Comparison of ENCODE assay signal across 22 cellular contexts in the genomic region with DNA sequence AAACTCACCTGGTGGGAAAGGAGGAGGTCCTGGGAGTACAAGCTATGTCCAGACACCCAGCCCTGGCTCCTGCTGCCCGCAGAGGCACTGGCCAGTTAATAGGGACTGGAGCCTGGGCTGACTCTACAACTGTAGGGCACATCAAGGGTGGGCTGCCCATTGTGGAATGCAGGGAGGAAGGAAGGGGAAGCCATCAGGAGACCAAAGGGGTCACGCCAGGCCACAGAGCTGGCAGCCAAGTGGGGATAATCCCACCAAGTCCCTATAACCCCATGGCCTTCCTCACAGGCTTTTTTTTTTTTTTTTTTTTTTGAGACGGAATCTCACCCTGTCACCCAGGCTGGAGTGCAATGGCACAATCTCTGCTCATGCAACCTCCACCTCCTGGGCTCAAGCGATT. TPM values are rescaled to one million over a fixed set of nuclear protein-coding genes. Genes with fewer than 3 reads are reported as not detected.
"Had no signal": no experiment of that assay in that cellular context is flagged by ENCODE, and none has a peak within 500 bp of the region (broad histone marks: within the 10 kb centered on the region; RNA-seq: fewer than 3 reads in every experiment).

No MANE protein-coding gene starts in this region.

- H3K36me3 Mint-ChIP-seq: natural killer cell treated with Interleukin-12 subunit alpha and Interleukin-12 subunit beta and Interleukin-15 and Interleukin-18, amount 100 ng/mL, for 72 hours; neural progenitor cell; stimulated activated effector memory CD8-positive, alpha-beta T cell treated with anti-CD3 and anti-CD28 coated beads, Interleukin-12 subunit alpha, Interleukin-12 subunit beta, amount 100 ng/mL, for 72 hours had no signal

- H2AFZ ChIP-seq: neural progenitor cell had no signal

- H3K9me3 Mint-ChIP-seq: natural killer cell treated with Interleukin-12 subunit alpha and Interleukin-12 subunit beta and Interleukin-15 and Interleukin-18, amount 100 ng/mL, for 72 hours; neural progenitor cell; stimulated activated effector memory CD8-positive, alpha-beta T cell treated with anti-CD3 and anti-CD28 coated beads, Interleukin-12 subunit alpha, Interleukin-12 subunit beta, amount 100 ng/mL, for 72 hours; stimulated activated naive CD8-positive, alpha-beta T cell treated with anti-CD3 and anti-CD28 coated beads, Interleukin-15, Interleukin-2, amounts not matched to agents 100 ng/mL and 50 ng/mL, for 24 hours had no signal

- DNase-seq: effector CD8-positive, alpha-beta T cell; kidney glomerular epithelial cell; mesenchymal stem cell; stimulated activated CD4-positive, alpha-beta T cell treated with anti-CD3 and anti-CD28 coated beads, Interleukin-4, amount 100 ng/mL, for 1 hour; stimulated activated CD8-positive, alpha-beta memory T cell treated with anti-CD3 and anti-CD28 coated beads, Interleukin-4, amount 100 ng/mL, for 48 hours had no signal

- H3K4me3 Mint-ChIP-seq: natural killer cell treated with Interleukin-12 subunit alpha and Interleukin-12 subunit beta and Interleukin-15 and Interleukin-18, amount 100 ng/mL, for 72 hours; neural progenitor cell; stimulated activated effector memory CD8-positive, alpha-beta T cell treated with anti-CD3 and anti-CD28 coated beads, Interleukin-12 subunit alpha, Interleukin-12 subunit beta, amount 100 ng/mL, for 72 hours; stimulated activated naive CD8-positive, alpha-beta T cell treated with anti-CD3 and anti-CD28 coated beads, Interleukin-15, Interleukin-2, amounts not matched to agents 100 ng/mL and 50 ng/mL, for 24 hours had no signal

- FAIRE-seq: endometrium, frontal cortex, islet of Langerhans had no signal

- H3K27me3 ChIP-seq: heart right ventricle, left lung, neural progenitor cell, ovary, transverse colon had no signal

- H3K4me2 ChIP-seq: neural progenitor cell, smooth muscle cell had no signal

- H3K4me3 ChIP-seq: coronary artery, heart right ventricle, left lung, lung, neural progenitor cell, ovary, smooth muscle cell, thoracic aorta, transverse colon had no signal

- H3K36me3 ChIP-seq: neural progenitor cell, ovary, thoracic aorta, transverse colon had no signal

- H3K27ac ChIP-seq: coronary artery, left lung, neural progenitor cell, ovary, thoracic aorta had no signal

- H3K27me3 Mint-ChIP-seq: natural killer cell treated with Interleukin-12 subunit alpha and Interleukin-12 subunit beta and Interleukin-15 and Interleukin-18, amount 100 ng/mL, for 72 hours; stimulated activated naive CD8-positive, alpha-beta T cell treated with anti-CD3 and anti-CD28 coated beads, Interleukin-15, Interleukin-2, amounts not matched to agents 100 ng/mL and 50 ng/mL, for 24 hours had no signal

- H3K9me3 ChIP-seq: heart right ventricle, left lung, ovary, thoracic aorta, transverse colon had no signal

- H3K9ac ChIP-seq: neural progenitor cell had no signal

- H3K27ac Mint-ChIP-seq: natural killer cell treated with Interleukin-12 subunit alpha and Interleukin-12 subunit beta and Interleukin-15 and Interleukin-18, amount 100 ng/mL, for 72 hours; neural progenitor cell; stimulated activated effector memory CD8-positive, alpha-beta T cell treated with anti-CD3 and anti-CD28 coated beads, Interleukin-12 subunit alpha, Interleukin-12 subunit beta, amount 100 ng/mL, for 72 hours; stimulated activated naive CD8-positive, alpha-beta T cell treated with anti-CD3 and anti-CD28 coated beads, Interleukin-15, Interleukin-2, amounts not matched to agents 100 ng/mL and 50 ng/mL, for 24 hours had no signal

RNA-seq across cellular contexts. Expression of gene ARMH1, which starts 14.9 kb away (rescaled TPM):
- total RNA-seq: esophagus mucosa, glomerular endothelial cell had no signal
